ENCODE assay signal across 8 cellular contexts in genomic region chr6:138654715-138655634, GRCh38.
DNase-seq lines count a peak whose midpoint lies in the region; ATAC-seq and TF ChIP-seq lines count a peak whose summit lies in the region.

No MANE protein-coding gene starts in this region.

- CTCF ChIA-PET in activated CD4-positive, alpha-beta T cell treated with anti-CD3 and anti-CD28 coated beads, Interleukin-2, amount 10 ng/mL, durations not matched to agents 7 days and 5 days (lab: Charles Lee) = interaction anchor here (0.6 kb wide), 1 partner anchor 21 kb away, joined by 3 read pairs; no protein-coding TSS in a partner anchor

- H3K27me3 Mint-ChIP-seq in activated CD4-positive, alpha-beta T cell treated with anti-CD3 and anti-CD28 coated beads, Interleukin-2, amount 10 ng/mL, durations not matched to agents 7 days and 5 days = peaks cover 12% of the 10 kb centered on the region

- H3K4me3 ChIP-seq in osteoblast (ENCODE audit: insufficient read depth, low read length) = peak overlapping the region; percentile 30
- no peak overlapping the region for H3K4me3 ChIP-seq in lower lobe of right lung

- H3K4me1 Mint-ChIP-seq in activated CD4-positive, alpha-beta T cell treated with anti-CD3 and anti-CD28 coated beads, Interleukin-2, amount 10 ng/mL, durations not matched to agents 7 days and 5 days = peaks cover 14% of the 10 kb centered on the region

- no peak overlapping the region for H2AFZ ChIP-seq in osteoblast (ENCODE audit: low read length)

- H3K27ac ChIP-seq in osteoblast (ENCODE audit: low read depth, low read length) (peak overlapping the region; percentile 3), lower lobe of right lung (no peak overlapping the region)

- H3K36me3 Mint-ChIP-seq in activated CD4-positive, alpha-beta T cell treated with anti-CD3 and anti-CD28 coated beads, Interleukin-2, amount 10 ng/mL, durations not matched to agents 7 days and 5 days (ENCODE audit: low read depth) = no peaks in the 10 kb centered on the region

- no peaks in the 10 kb centered on the region for H3K27me3 ChIP-seq in osteoblast (ENCODE audit: insufficient read depth, low read length)
- H3K27me3 ChIP-seq in lower lobe of right lung (ENCODE audit: low read depth) = no peaks in the 10 kb centered on the region

- H3K9me3 ChIP-seq in osteoblast (ENCODE audit: low read depth, low read length) (no peaks in the 10 kb centered on the region), lower lobe of right lung (no peaks in the 10 kb centered on the region)

- intact Hi-C loops in lower lobe of right lung (cut with DNase I) = no loop called here

- ATAC-seq in activated CD4-positive, CD25-positive, alpha-beta regulatory T cell treated with anti-CD3 and anti-CD28 coated beads, Interleukin-2, amount 50 U/mL, for 24 hours = peak; percentile 96 to 98
- ATAC-seq in HG02981 (IDR thresholded peaks at IDR 0.05; ENCODE audit: unreplicated experiment) (peak; percentile 98), lower lobe of right lung (no peak)

- H3K9me3 Mint-ChIP-seq in activated CD4-positive, alpha-beta T cell treated with anti-CD3 and anti-CD28 coated beads, Interleukin-2, amount 10 ng/mL, durations not matched to agents 7 days and 5 days = no peaks in the 10 kb centered on the region

- H3K4me1 ChIP-seq in osteoblast (ENCODE audit: insufficient read depth, low read length) (peaks cover 19% of the 10 kb centered on the region), lower lobe of right lung (no peaks in the 10 kb centered on the region)

- H3K36me3 ChIP-seq in osteoblast (ENCODE audit: insufficient read depth, low read length) = no peaks in the 10 kb centered on the region
- no peaks in the 10 kb centered on the region for H3K36me3 ChIP-seq in lower lobe of right lung

- no peak for DNase-seq in activated CD4-positive, CD25-positive, alpha-beta regulatory T cell (lab: John Stamatoyannopoulos, UW)
- DNase-seq in activated CD4-positive, alpha-beta T cell treated with anti-CD3 and anti-CD28 coated beads, Interleukin-2, amount 10 ng/mL, durations not matched to agents 7 days and 5 days = no peak
- DNase-seq in osteoblast (ENCODE audit: insufficient read length, low spot score, missing footprints) (peak; percentile 65), lower lobe of right lung (no peak), globus pallidus (ENCODE audit: low spot score) (no peak), HUDEP-2 (lab: John Stamatoyannopoulos, UW; ENCODE audit: unreplicated experiment in 76 of 76) (no peak)

- H3K4me2 ChIP-seq in osteoblast (ENCODE audit: insufficient read depth, low read length) = peak overlapping the region; percentile 77

- POLR2A ChIA-PET in activated CD4-positive, alpha-beta T cell treated with anti-CD3 and anti-CD28 coated beads, Interleukin-2, amount 10 ng/mL, durations not matched to agents 7 days and 5 days (lab: Charles Lee) = interaction anchor here (0.6 kb wide), 1 partner anchor 9 kb away, joined by 3 read pairs; no protein-coding TSS in a partner anchor

- H3K4me3 Mint-ChIP-seq in activated CD4-positive, alpha-beta T cell treated with anti-CD3 and anti-CD28 coated beads, Interleukin-2, amount 10 ng/mL, durations not matched to agents 7 days and 5 days = peak overlapping the region; percentile 27

- TF ChIP-seq CTCF in osteoblast (IDR thresholded peaks at IDR 0.05; ENCODE audit: extremely low read depth, low read depth, low read length) (no peak), lower lobe of right lung (IDR thresholded peaks at IDR 0.05) (no peak)

- H3K79me2 ChIP-seq in osteoblast (ENCODE audit: insufficient read depth, low read length) = peaks cover 16% of the 10 kb centered on the region

- no peak overlapping the region for H3K27ac Mint-ChIP-seq in activated CD4-positive, alpha-beta T cell treated with anti-CD3 and anti-CD28 coated beads, Interleukin-2, amount 10 ng/mL, durations not matched to agents 7 days and 5 days

- no peaks in the 10 kb centered on the region for H4K20me1 ChIP-seq in osteoblast (ENCODE audit: insufficient read depth, low read length)

Comparison
In these comparisons a context has a peak if more than half of its experiments do, and no peak if none do; other contexts are left out.
1. ATAC-seq: peak in activated CD4-positive, CD25-positive, alpha-beta regulatory T cell treated with anti-CD3 and anti-CD28 coated beads, Interleukin-2, amount 50 U/mL, for 24 hours (2 of 2) and HG02981 (single experiment); none in lower lobe of right lung (0 of 2).